10 cellular contexts compared by ENCODE assay signal in genomic region chr9:136712690-136713554, GRCh38. TPM values are rescaled to one million over a fixed set of nuclear protein-coding genes. Genes with fewer than 3 reads are reported as not detected.
DNase-seq lines count a peak whose midpoint lies in the region; ATAC-seq, FAIRE-seq and TF ChIP-seq lines count a peak whose summit lies in the region.
"Had no signal": no experiment of that assay in that cellular context is flagged by ENCODE, and none has a peak within 500 bp of the region (broad histone marks: within the 10 kb centered on the region; RNA-seq: fewer than 3 reads in every experiment).

No MANE protein-coding gene starts in this region.

- no peak for TF ChIP-seq POLR2A in endothelial cell of umbilical vein (IDR thresholded peaks at IDR 0.05; ENCODE audit: low read depth, low read length)
- no peak for TF ChIP-seq POLR2A in H54 (IDR thresholded peaks at IDR 0.05; ENCODE audit: low read depth, low read length)

- H4K20me1 ChIP-seq in PC-3 (ENCODE audit: low read length) (no peaks in the 10 kb centered on the region), endothelial cell of umbilical vein (replicated peaks; ENCODE audit: control insufficient read depth, extremely low read depth, insufficient read depth, low read length) (no peaks in the 10 kb centered on the region)

- intact Hi-C loops in A673 (cut with micrococcal nuclease; ENCODE audit: unreplicated experiment), result no loop called here
- intact Hi-C loops in PC-3 (cut with micrococcal nuclease), result no loop called here
- intact Hi-C loops in endothelial cell of umbilical vein (cut with micrococcal nuclease), result loop anchor here (1.0 to 5.0 kb wide), 6 partner anchors 8 to 350 kb away; partner anchors contain the start of genes AGPAT2, DNLZ and SEC16A

- H3K9me1 ChIP-seq in endothelial cell of umbilical vein (replicated peaks; ENCODE audit: control insufficient read depth, extremely low read depth, insufficient read depth, low read length), result no peaks in the 10 kb centered on the region

- FAIRE-seq in endothelial cell of umbilical vein (lab: Jason Lieb, UNC) (peak; percentile 37), H54 (lab: Jason Lieb, UNC) (no peak)

- BruUV-seq in A673 (replicated peaks; lab: Mats Ljungman, UMichigan) (no TSS peak), PC-3 (replicated peaks; lab: Mats Ljungman, UMichigan) (no TSS peak), endothelial cell of umbilical vein (replicated peaks; lab: Mats Ljungman, UMichigan) (TSS peak; percentile 28)

- H3K36me3 ChIP-seq in A673 (ENCODE audit: insufficient read depth, low read length, poor library complexity, severe bottlenecking), result no peaks in the 10 kb centered on the region
- no peaks in the 10 kb centered on the region for H3K36me3 ChIP-seq in PC-3 (ENCODE audit: low read depth, low read length)
- peaks cover 0 to 6% of the 10 kb centered on the region in 2 experiments for H3K36me3 ChIP-seq in endothelial cell of umbilical vein (ENCODE audit: control insufficient read depth in 2 of 2, extremely low read depth in 1 of 2, insufficient read depth in 2 of 2, low read length in 2 of 2)
- peaks cover 6% of the 10 kb centered on the region for H3K36me3 ChIP-seq in neuron (ENCODE audit: insufficient read depth, low read length)

- H3K27ac ChIP-seq in A673 (ENCODE audit: low read depth, low read length, poor library complexity, severe bottlenecking) (peak overlapping the region; percentile 55), PC-3 (ENCODE audit: low read length) (no peak overlapping the region), endothelial cell of umbilical vein (ENCODE audit: insufficient read depth, low read depth, low read length) (peak overlapping the region; percentile 96)

- ATAC-seq in PC-3 (0 out of 2 replicates have a peak, but pooled peaks have one; percentile 8), HG02840 (IDR thresholded peaks at IDR 0.05; ENCODE audit: low FRiP score, unreplicated experiment) (no peak), GM21360 (IDR thresholded peaks at IDR 0.05; ENCODE audit: unreplicated experiment) (no peak)

- H3K9ac ChIP-seq in PC-3 (ENCODE audit: low read length), result peak overlapping the region; percentile 53
- peak overlapping the region; percentile 80 for H3K9ac ChIP-seq in endothelial cell of umbilical vein (replicated peaks; ENCODE audit: extremely low read depth, insufficient read depth, low read length)

- no peaks in the 10 kb centered on the region for H3K9me2 ChIP-seq in PC-3 (replicated peaks; ENCODE audit: low read length)

- CTCF ChIA-PET in A673 (lab: Charles Lee) (interaction anchor here (1.0 kb wide), 1 partner anchor 42 kb away, joined by 3 read pairs; no protein-coding TSS in a partner anchor), PC-3 (lab: Charles Lee) (no interaction called here), endothelial cell of umbilical vein (lab: Charles Lee) (interaction anchor here (0.9 to 2.1 kb wide), 5 partner anchors 10 to 69 kb away, joined by 3 to 16 read pairs (median 4); no protein-coding TSS in a partner anchor)

- POLR2A ChIA-PET in A673 (lab: Charles Lee; ENCODE audit: low non-redundant PET), result no interaction called here
- POLR2A ChIA-PET in PC-3 (lab: Charles Lee; ENCODE audit: unreplicated experiment), result no interaction called here
- POLR2A ChIA-PET in endothelial cell of umbilical vein (lab: Charles Lee), result interaction anchor here (0.7 to 3.8 kb wide), 8 partner anchors 9 to 39 kb away, joined by 3 to 32 read pairs (median 5); partner anchors contain the start of gene AGPAT2

- H2AFZ ChIP-seq in PC-3 (ENCODE audit: low read length) (0 out of 2 replicates have a peak overlapping the region, but pooled peaks have one; percentile 10), endothelial cell of umbilical vein (ENCODE audit: low read depth, low read length) (no peak overlapping the region), neuron (ENCODE audit: low read depth, low read length) (no peak overlapping the region)

- TF ChIP-seq CTCF in A673 (conservative IDR thresholded peaks at IDR 0.05; ENCODE audit: low read depth, low read length) (no peak), PC-3 (conservative IDR thresholded peaks at IDR 0.05; ENCODE audit: low read depth, low read length) (no peak), endothelial cell of umbilical vein (IDR thresholded peaks at IDR 0.05; ENCODE audit: extremely low read depth in 1 of 2, insufficient read depth in 1 of 2, low read depth in 1 of 2, low read length in 2 of 2) (no peak)

- DNase-seq in A673 (ENCODE audit: low spot score) (no peak), PC-3 (no peak), endothelial cell of umbilical vein (ENCODE audit: low read depth, low spot score) (no peak), H54 (ENCODE audit: insufficient read length, low spot score) (no peak), cerebellar nuclear complex (lab: John Stamatoyannopoulos, UW) (no peak)
- DNase-seq: naive thymus-derived CD8-positive, alpha-beta T cell had no signal

- H3K27me3 ChIP-seq in A673 (replicated peaks; ENCODE audit: insufficient read depth, low read depth, low read length, poor library complexity) (no peaks in the 10 kb centered on the region), PC-3 (ENCODE audit: low read length) (no peaks in the 10 kb centered on the region), endothelial cell of umbilical vein (ENCODE audit: control insufficient read depth in 2 of 2, insufficient read depth in 2 of 2, low read length in 2 of 2) (no peaks in the 10 kb centered on the region), neuron (ENCODE audit: insufficient read depth, low read length) (peaks cover 9% of the 10 kb centered on the region)

- H3K4me2 ChIP-seq in PC-3 (ENCODE audit: low read length), result peak overlapping the region; percentile 90
- H3K4me2 ChIP-seq in endothelial cell of umbilical vein (ENCODE audit: insufficient read depth, low read length), result peak overlapping the region; percentile 78

- H3K79me2 ChIP-seq in PC-3 (ENCODE audit: low read length), result no peaks in the 10 kb centered on the region
- peaks cover 38% of the 10 kb centered on the region for H3K79me2 ChIP-seq in endothelial cell of umbilical vein (ENCODE audit: control insufficient read depth, insufficient read depth, low read length)

- peak overlapping the region; percentile 84 for H3K4me3 ChIP-seq in A673 (ENCODE audit: low read depth, low read length, poor library complexity, severe bottlenecking)
- peak overlapping the region; percentile 70 for H3K4me3 ChIP-seq in PC-3 (ENCODE audit: low read length)
- peak overlapping the region; percentile 68 to 81 (median 75) for H3K4me3 ChIP-seq in endothelial cell of umbilical vein (replicated peaks in 1 of 3; ENCODE audit: insufficient read depth in 1 of 3, low read depth in 1 of 3, low read length in 3 of 3)
- peak overlapping the region; percentile 94 for H3K4me3 ChIP-seq in neuron (ENCODE audit: low read length)

- H3K4me1 ChIP-seq in A673 (ENCODE audit: insufficient read depth, low read length, poor library complexity, severe bottlenecking) (peaks cover 16% of the 10 kb centered on the region), PC-3 (ENCODE audit: insufficient read depth, low read length) (no peaks in the 10 kb centered on the region; the same call in 1 of the 2 replicates), endothelial cell of umbilical vein (ENCODE audit: control insufficient read depth, extremely low read depth, insufficient read depth, low read length) (peaks cover 27% of the 10 kb centered on the region), neuron (ENCODE audit: insufficient read depth, low read length) (peaks cover 20% of the 10 kb centered on the region)

- H3K9me3 ChIP-seq in A673 (ENCODE audit: low read depth, low read length, poor library complexity, severe bottlenecking), result no peaks in the 10 kb centered on the region
- no peaks in the 10 kb centered on the region for H3K9me3 ChIP-seq in PC-3 (ENCODE audit: low read length)
- H3K9me3 ChIP-seq in endothelial cell of umbilical vein (replicated peaks; ENCODE audit: control insufficient read depth, insufficient read depth, low read length), result no peaks in the 10 kb centered on the region
- H3K9me3 ChIP-seq in neuron (ENCODE audit: low read length), result peaks cover 3% of the 10 kb centered on the region

- dilution Hi-C loops in endothelial cell of umbilical vein (cut with MboI; ENCODE audit: extremely low pct_ligation_motif_present, low sequenced_read_pairs), result no loop called here

- H3F3A ChIP-seq in PC-3 (ENCODE audit: low read length, unreplicated experiment), result no peaks in the 10 kb centered on the region

RNA-seq across cellular contexts. Expression of gene DIPK1B, which starts 0.6 kb away (rescaled TPM):
- total RNA-seq in A673 (2021) (26.4 and 35.3 TPM in 2 replicates), PC-3 (2014; rRNA removed) (19.5 and 26.3 TPM in 2 replicates), endothelial cell of umbilical vein (242 and 253 TPM in 2 replicates)
- 441 and 642 TPM in 2 replicates for polyA plus RNA-seq in endothelial cell of umbilical vein
- polyA plus RNA-seq in endothelial cell of umbilical vein (2011; cell fraction: cytosol; rRNA removed), result 200 and 310 TPM in 2 replicates
- polyA plus RNA-seq in endothelial cell of umbilical vein (2011; cell fraction: nucleus; rRNA removed), result 230 and 265 TPM in 2 replicates
- 68.8 and 103 TPM in 2 replicates for polyA plus RNA-seq in endothelial cell of umbilical vein (2012)
- 152 and 193 TPM in 2 replicates for polyA minus RNA-seq in endothelial cell of umbilical vein
- polyA minus RNA-seq in endothelial cell of umbilical vein (2011; cell fraction: cytosol; rRNA and poly(A)+ RNA removed), result not detected
- polyA minus RNA-seq in endothelial cell of umbilical vein (2011; cell fraction: nucleus; rRNA and poly(A)+ RNA removed), result 53.0 and 89.3 TPM in 2 replicates

RNA-seq across cellular contexts. Expression of gene AGPAT2, which starts 25.7 kb away (rescaled TPM):
- total RNA-seq in A673 (2021) (56.0 and 57.7 TPM in 2 replicates), PC-3 (2014; rRNA removed) (103 and 106 TPM in 2 replicates), endothelial cell of umbilical vein (43.0 and 45.5 TPM in 2 replicates)
- polyA plus RNA-seq in endothelial cell of umbilical vein, result 55.3 and 72.1 TPM in 2 replicates
- 31.4 and 42.0 TPM in 2 replicates for polyA plus RNA-seq in endothelial cell of umbilical vein (2011; cell fraction: cytosol; rRNA removed)
- 33.3 and 33.9 TPM in 2 replicates for polyA plus RNA-seq in endothelial cell of umbilical vein (2011; cell fraction: nucleus; rRNA removed)
- polyA plus RNA-seq in endothelial cell of umbilical vein (2012), result 26.9 and 34.8 TPM in 2 replicates
- polyA minus RNA-seq in endothelial cell of umbilical vein, result 25.6 and 28.5 TPM in 2 replicates
- 92.9 TPM for polyA minus RNA-seq in endothelial cell of umbilical vein (2011; cell fraction: cytosol; rRNA and poly(A)+ RNA removed)
- 9.0 and 14.7 TPM in 2 replicates for polyA minus RNA-seq in endothelial cell of umbilical vein (2011; cell fraction: nucleus; rRNA and poly(A)+ RNA removed)

RNA-seq across cellular contexts. Expression of gene LCN10, which starts 29.8 kb away (rescaled TPM):
- total RNA-seq in A673 (2021) (0.15 and 0.35 TPM in 2 replicates), PC-3 (2014; rRNA removed) (not detected in 2 replicates), endothelial cell of umbilical vein (not detected in 2 replicates)
- polyA plus RNA-seq in endothelial cell of umbilical vein, result not detected in 2 replicates
- not detected in 2 replicates for polyA plus RNA-seq in endothelial cell of umbilical vein (2011; cell fraction: cytosol; rRNA removed)
- 0.05 and 0.27 TPM in 2 replicates for polyA plus RNA-seq in endothelial cell of umbilical vein (2011; cell fraction: nucleus; rRNA removed)
- not detected in 2 replicates for polyA plus RNA-seq in endothelial cell of umbilical vein (2012)
- polyA minus RNA-seq in endothelial cell of umbilical vein, result not detected in 2 replicates
- not detected for polyA minus RNA-seq in endothelial cell of umbilical vein (2011; cell fraction: cytosol; rRNA and poly(A)+ RNA removed)
- not detected in 2 replicates for polyA minus RNA-seq in endothelial cell of umbilical vein (2011; cell fraction: nucleus; rRNA and poly(A)+ RNA removed)

RNA-seq across cellular contexts. Expression of gene LCN6, which starts 35.4 kb away (rescaled TPM):
- total RNA-seq in A673 (2021) (not detected in 2 replicates), PC-3 (2014; rRNA removed) (not detected in 2 replicates), endothelial cell of umbilical vein (not detected in 2 replicates)
- 0.17 TPM in 1 of 2 replicates, not detected in the other for polyA plus RNA-seq in endothelial cell of umbilical vein
- polyA plus RNA-seq in endothelial cell of umbilical vein (2011; cell fraction: cytosol; rRNA removed), result not detected in 2 replicates
- not detected in 2 replicates for polyA plus RNA-seq in endothelial cell of umbilical vein (2011; cell fraction: nucleus; rRNA removed)
- polyA plus RNA-seq in endothelial cell of umbilical vein (2012), result not detected in 2 replicates
- polyA minus RNA-seq in endothelial cell of umbilical vein, result not detected in 2 replicates
- polyA minus RNA-seq in endothelial cell of umbilical vein (2011; cell fraction: cytosol; rRNA and poly(A)+ RNA removed), result not detected
- polyA minus RNA-seq in endothelial cell of umbilical vein (2011; cell fraction: nucleus; rRNA and poly(A)+ RNA removed), result not detected in 2 replicates
- total RNA-seq: naive thymus-derived CD8-positive, alpha-beta T cell had no signal
- polyA plus RNA-seq: IgD-negative memory B cell; naive thymus-derived CD8-positive, alpha-beta T cell had no signal

RNA-seq across cellular contexts. Expression of gene LCN8, which starts 45.1 kb away (rescaled TPM):
- total RNA-seq in A673 (2021) (not detected in 2 replicates), PC-3 (2014; rRNA removed) (not detected in 2 replicates), endothelial cell of umbilical vein (not detected in 2 replicates)
- not detected in 2 replicates for polyA plus RNA-seq in endothelial cell of umbilical vein
- not detected in 2 replicates for polyA plus RNA-seq in endothelial cell of umbilical vein (2011; cell fraction: cytosol; rRNA removed)
- not detected in 2 replicates for polyA plus RNA-seq in endothelial cell of umbilical vein (2011; cell fraction: nucleus; rRNA removed)
- polyA plus RNA-seq in endothelial cell of umbilical vein (2012), result not detected in 2 replicates
- not detected in 2 replicates for polyA minus RNA-seq in endothelial cell of umbilical vein
- polyA minus RNA-seq in endothelial cell of umbilical vein (2011; cell fraction: cytosol; rRNA and poly(A)+ RNA removed), result not detected
- polyA minus RNA-seq in endothelial cell of umbilical vein (2011; cell fraction: nucleus; rRNA and poly(A)+ RNA removed), result not detected in 2 replicates
- polyA plus RNA-seq: naive thymus-derived CD8-positive, alpha-beta T cell had no signal
